ENCODE assay signal across 9 cellular contexts in genomic region chr21:35222541-35222941, GRCh38.
DNase-seq lines count a peak whose midpoint lies in the region; ATAC-seq and TF ChIP-seq lines count a peak whose summit lies in the region.
"Had no signal": no experiment of that assay in that cellular context is flagged by ENCODE, and none has a peak within 500 bp of the region (broad histone marks: within the 10 kb centered on the region; RNA-seq: fewer than 3 reads in every experiment).

No MANE protein-coding gene starts in this region.

- H3K4me1 Mint-ChIP-seq in T-helper 1 cell treated with Interleukin-12 subunit alpha and Interleukin-12 subunit beta and Interleukin-4 antibody, amounts not matched to agents 30 μg/mL and 1 μg/mL, for 36 hours (ENCODE audit: low read depth), result peaks cover 32% of the 10 kb centered on the region
- peaks cover 18 to 24% of the 10 kb centered on the region in 2 experiments for H3K4me1 Mint-ChIP-seq in H9

- DNase-seq in DMS53 (lab: John Stamatoyannopoulos, UW), result peak; percentile 17
- no peak for DNase-seq in DMS53 treated with DMSO at 0.1 percent for 48 hours (lab: John Stamatoyannopoulos, UW; ENCODE audit: unreplicated experiment)
- peak; percentile 26 for DNase-seq in pons (ENCODE audit: low spot score)
- DNase-seq in cerebellum (ENCODE audit: low spot score), result no peak
- DNase-seq in H9, result no peak
- DNase-seq in NCI-H2171 (lab: John Stamatoyannopoulos, UW), result no peak

- peak overlapping the region; percentile 4 for H3K4me3 Mint-ChIP-seq in T-helper 1 cell treated with Interleukin-12 subunit alpha and Interleukin-12 subunit beta and Interleukin-4 antibody, amounts not matched to agents 30 μg/mL and 1 μg/mL, for 36 hours
- no peak overlapping the region for H3K4me3 Mint-ChIP-seq in H9

- H4K20me1 ChIP-seq in H9 (ENCODE audit: control insufficient read depth, insufficient read depth, insufficient read length), result no peaks in the 10 kb centered on the region

- no peaks in the 10 kb centered on the region for H3K23me2 ChIP-seq in H9 (ENCODE audit: insufficient read length, low read depth, low read length, poor library complexity, severe bottlenecking)

- H3K9ac ChIP-seq in H9 (ENCODE audit: extremely low read depth, insufficient read length, low read length), result no peak overlapping the region

- H2BK12ac ChIP-seq in H9 (ENCODE audit: insufficient read length, low read depth, low read length), result no peak overlapping the region

- H3K9me3 Mint-ChIP-seq in T-helper 1 cell treated with Interleukin-12 subunit alpha and Interleukin-12 subunit beta and Interleukin-4 antibody, amounts not matched to agents 30 μg/mL and 1 μg/mL, for 36 hours, result peaks cover 6% of the 10 kb centered on the region
- no peaks in the 10 kb centered on the region for H3K9me3 Mint-ChIP-seq in H9

- H3K79me1 ChIP-seq in H9 (ENCODE audit: insufficient read depth, low read depth, low read length, poor library complexity, severe bottlenecking), result no peaks in the 10 kb centered on the region

- no peaks in the 10 kb centered on the region for H3K79me2 ChIP-seq in H9 (ENCODE audit: insufficient read depth, low read length)

- H3K18ac ChIP-seq in H9 (ENCODE audit: insufficient read length, low read depth, low read length), result no peak overlapping the region

- H2AFZ ChIP-seq in H9 (ENCODE audit: low read length), result no peak overlapping the region

- H3K4me1 ChIP-seq in H9 (ENCODE audit: insufficient read depth, low read length), result peaks cover 8% of the 10 kb centered on the region; the same call in 1 of the 2 replicates

- no peaks in the 10 kb centered on the region for H3K9me3 ChIP-seq in H9 (ENCODE audit: control insufficient read depth, low read depth, low read length)

- H2BK120ac ChIP-seq in H9 (ENCODE audit: low read depth, low read length, poor library complexity, severe bottlenecking), result no peak overlapping the region

- no peak overlapping the region for H2AK5ac ChIP-seq in H9 (ENCODE audit: insufficient read length, low read length)

- no peak overlapping the region for H4K91ac ChIP-seq in H9 (ENCODE audit: insufficient read length, low read depth, low read length)

- no peaks in the 10 kb centered on the region for H3K27me3 ChIP-seq in H9 (ENCODE audit: insufficient read depth, low read length)

- H3K4ac ChIP-seq in H9 (ENCODE audit: low read depth, low read length), result no peak overlapping the region

- H3K27ac Mint-ChIP-seq in T-helper 1 cell treated with Interleukin-12 subunit alpha and Interleukin-12 subunit beta and Interleukin-4 antibody, amounts not matched to agents 30 μg/mL and 1 μg/mL, for 36 hours, result peak overlapping the region; percentile 23
- no peak overlapping the region for H3K27ac Mint-ChIP-seq in H9

- no peak overlapping the region for H3K23ac ChIP-seq in H9 (ENCODE audit: insufficient read length, low read depth, low read length)

- no peak overlapping the region for H2BK15ac ChIP-seq in H9 (ENCODE audit: low read depth, low read length)

- no peak overlapping the region for H4K8ac ChIP-seq in H9 (replicated peaks; ENCODE audit: insufficient read length, low read depth, low read length)

- H2BK20ac ChIP-seq in H9 (ENCODE audit: low read depth, low read length, poor library complexity, severe bottlenecking), result no peak overlapping the region

- no peak for TF ChIP-seq CTCF in H9 (conservative IDR thresholded peaks at IDR 0.05)

- H2BK5ac ChIP-seq in H9 (ENCODE audit: insufficient read length, low read length), result no peak overlapping the region

- H3K36me3 Mint-ChIP-seq in T-helper 1 cell treated with Interleukin-12 subunit alpha and Interleukin-12 subunit beta and Interleukin-4 antibody, amounts not matched to agents 30 μg/mL and 1 μg/mL, for 36 hours (ENCODE audit: low read depth), result peaks cover 7% of the 10 kb centered on the region
- no peaks in the 10 kb centered on the region for H3K36me3 Mint-ChIP-seq in H9 (ENCODE audit: insufficient read depth in 1 of 3, low read depth in 3 of 3)

- no CpG with 5 or more reads among the region's 3 CpGs for WGBS in H9 (ENCODE audit: extremely low coverage, insufficient read length, low lambda C conversion rate)

- no peak overlapping the region for H3K14ac ChIP-seq in H9 (ENCODE audit: insufficient read depth, low read length)

- H3K56ac ChIP-seq in H9 (ENCODE audit: insufficient read length, low read depth, low read length), result no peak overlapping the region

- no peak overlapping the region for H3K27ac ChIP-seq in H9 (ENCODE audit: insufficient read length, low read depth, low read length)
- H3K27ac ChIP-seq: 22Rv1 had no signal

- no peak overlapping the region for H3T11ph ChIP-seq in H9 (ENCODE audit: low read length)

- no peak overlapping the region for H4K5ac ChIP-seq in H9 (ENCODE audit: insufficient read length, low read depth, low read length)

- H3K27me3 Mint-ChIP-seq in T-helper 1 cell treated with Interleukin-12 subunit alpha and Interleukin-12 subunit beta and Interleukin-4 antibody, amounts not matched to agents 30 μg/mL and 1 μg/mL, for 36 hours (ENCODE audit: low read depth), result peaks cover 31% of the 10 kb centered on the region
- H3K27me3 Mint-ChIP-seq in H9 (ENCODE audit: low read depth), result no peaks in the 10 kb centered on the region

- peak; percentile 69 for ATAC-seq in HG02938 (IDR thresholded peaks at IDR 0.05; ENCODE audit: unreplicated experiment)

- no peak overlapping the region for H3K4me2 ChIP-seq in H9 (ENCODE audit: insufficient read depth, insufficient read length, low read length)

Comparison
In these comparisons a context has a peak if more than half of its experiments do, and no peak if none do; other contexts are left out.
1. DNase-seq: peak in DMS53 (single experiment) and pons (single experiment); none in DMS53 treated with DMSO at 0.1 percent for 48 hours (single experiment), cerebellum (single experiment), H9 (single experiment) and NCI-H2171 (single experiment).